In genomic region chr10:95467162-95467599, GRCh38 we compare ENCODE assay signal across 8 cellular contexts.
DNase-seq lines count a peak whose midpoint lies in the region; ATAC-seq and TF ChIP-seq lines count a peak whose summit lies in the region.

No MANE protein-coding gene starts in this region.

- H4K20me1 ChIP-seq in PC-3 (ENCODE audit: low read length) = no peaks in the 10 kb centered on the region

- BruUV-seq in PC-3 (replicated peaks; lab: Mats Ljungman, UMichigan) = no TSS peak
- no TSS peak for BruUV-seq in A673 (replicated peaks; lab: Mats Ljungman, UMichigan)

- CTCF ChIA-PET in PC-3 (lab: Charles Lee) (no interaction called here), A673 (lab: Charles Lee) (no interaction called here)

- no peak overlapping the region for H2AFZ ChIP-seq in PC-3 (ENCODE audit: low read length)

- H3K4me3 ChIP-seq in epithelial cell of proximal tubule (ENCODE audit: low read depth, low read length) (no peak overlapping the region), muscle layer of duodenum (ENCODE audit: low read depth in 1 of 2, low read length in 2 of 2) (no peak overlapping the region), PC-3 (ENCODE audit: low read length) (no peak overlapping the region), A673 (ENCODE audit: low read depth, low read length, poor library complexity, severe bottlenecking) (no peak overlapping the region), WERI-Rb-1 (ENCODE audit: low read depth, low read length) (no peak overlapping the region)

- H3K79me2 ChIP-seq in PC-3 (ENCODE audit: low read length) = no peaks in the 10 kb centered on the region

- peak overlapping the region; percentile 49 for H3K27ac ChIP-seq in muscle layer of duodenum (ENCODE audit: low read length)
- H3K27ac ChIP-seq in PC-3 (ENCODE audit: low read length) = no peak overlapping the region
- no peak overlapping the region for H3K27ac ChIP-seq in A673 (ENCODE audit: low read depth, low read length, poor library complexity, severe bottlenecking)
- H3K27ac ChIP-seq in WERI-Rb-1 = no peak overlapping the region

- H3K36me3 ChIP-seq in muscle layer of duodenum (ENCODE audit: control insufficient read depth in 1 of 2, insufficient read depth in 2 of 2, low read length in 2 of 2) = no peaks in the 10 kb centered on the region
- H3K36me3 ChIP-seq in PC-3 (ENCODE audit: low read depth, low read length) = no peaks in the 10 kb centered on the region
- no peaks in the 10 kb centered on the region for H3K36me3 ChIP-seq in A673 (ENCODE audit: insufficient read depth, low read length, poor library complexity, severe bottlenecking)
- no peaks in the 10 kb centered on the region for H3K36me3 ChIP-seq in WERI-Rb-1

- no peaks in the 10 kb centered on the region for H3K27me3 ChIP-seq in muscle layer of duodenum (ENCODE audit: low read depth, low read length)
- no peaks in the 10 kb centered on the region for H3K27me3 ChIP-seq in PC-3 (ENCODE audit: low read length)
- H3K27me3 ChIP-seq in A673 (replicated peaks; ENCODE audit: insufficient read depth, low read depth, low read length, poor library complexity) = peaks cover 7% of the 10 kb centered on the region
- no peaks in the 10 kb centered on the region for H3K27me3 ChIP-seq in WERI-Rb-1 (ENCODE audit: insufficient read depth, low read depth, severe bottlenecking)

- intact Hi-C loops in PC-3 (cut with micrococcal nuclease) (no loop called here), A673 (cut with micrococcal nuclease; ENCODE audit: unreplicated experiment) (no loop called here)

- POLR2A ChIA-PET in PC-3 (lab: Charles Lee; ENCODE audit: unreplicated experiment) = no interaction called here
- POLR2A ChIA-PET in A673 (lab: Charles Lee; ENCODE audit: low non-redundant PET) = no interaction called here

- peak; percentile 30 for TF ChIP-seq CTCF in epithelial cell of proximal tubule (conservative IDR thresholded peaks at IDR 0.05; ENCODE audit: low read depth, low read length)
- TF ChIP-seq CTCF in PC-3 (conservative IDR thresholded peaks at IDR 0.05; ENCODE audit: low read depth, low read length) = no peak
- TF ChIP-seq CTCF in A673 (conservative IDR thresholded peaks at IDR 0.05; ENCODE audit: low read depth, low read length) = no peak
- no peak for TF ChIP-seq CTCF in WERI-Rb-1 (IDR thresholded peaks at IDR 0.05; ENCODE audit: low read depth, low read length)

- ATAC-seq in PC-3 (no peak), GM21737 (IDR thresholded peaks at IDR 0.05; ENCODE audit: unreplicated experiment) (no peak)

- DNase-seq in Daoy (ENCODE audit: low read depth) (peak; percentile 50), NOMO-1 treated with DMSO at 0.1 percent for 48 hours (lab: John Stamatoyannopoulos, UW; ENCODE audit: unreplicated experiment) (peak; percentile 29), epithelial cell of proximal tubule (ENCODE audit: low read depth) (no peak), PC-3 (no peak), A673 (ENCODE audit: low spot score) (no peak), WERI-Rb-1 (no peak)

- no peaks in the 10 kb centered on the region for H3F3A ChIP-seq in PC-3 (ENCODE audit: low read length, unreplicated experiment)

- H3K9ac ChIP-seq in PC-3 (ENCODE audit: low read length) = no peak overlapping the region

- H3K4me1 ChIP-seq in muscle layer of duodenum (ENCODE audit: control insufficient read depth in 1 of 2, insufficient read depth in 2 of 2, low read length in 2 of 2) = peaks cover 6 to 32% of the 10 kb centered on the region in 2 donors
- no peaks in the 10 kb centered on the region for H3K4me1 ChIP-seq in PC-3 (ENCODE audit: insufficient read depth, low read length)
- no peaks in the 10 kb centered on the region for H3K4me1 ChIP-seq in A673 (ENCODE audit: insufficient read depth, low read length, poor library complexity, severe bottlenecking)

- no peaks in the 10 kb centered on the region for H3K9me3 ChIP-seq in muscle layer of duodenum (ENCODE audit: control insufficient read depth in 1 of 2, low read length in 2 of 2)
- no peaks in the 10 kb centered on the region for H3K9me3 ChIP-seq in PC-3 (ENCODE audit: low read length)
- no peaks in the 10 kb centered on the region for H3K9me3 ChIP-seq in A673 (ENCODE audit: low read depth, low read length, poor library complexity, severe bottlenecking)
- H3K9me3 ChIP-seq in WERI-Rb-1 (ENCODE audit: severe bottlenecking) = no peaks in the 10 kb centered on the region

- no peak overlapping the region for H3K4me2 ChIP-seq in PC-3 (ENCODE audit: low read length)

- H3K9me2 ChIP-seq in PC-3 (replicated peaks; ENCODE audit: low read length) = no peaks in the 10 kb centered on the region

Comparison
In these comparisons a context has a peak if more than half of its experiments do, and no peak if none do; other contexts are left out.
1. DNase-seq: peak in Daoy (single experiment) and NOMO-1 treated with DMSO at 0.1 percent for 48 hours (single experiment); none in epithelial cell of proximal tubule (single experiment), PC-3 (single experiment), A673 (single experiment) and WERI-Rb-1 (single experiment).